In genomic region chr4:27629532-27630225, GRCh38 we compare ENCODE assay signal across 27 cellular contexts.
"Had no signal": no experiment of that assay in that cellular context is flagged by ENCODE, and none has a peak within 500 bp of the region (broad histone marks: within the 10 kb centered on the region; RNA-seq: fewer than 3 reads in every experiment).

No MANE protein-coding gene starts in this region.

- H3K4me2 ChIP-seq: neural progenitor cell had no signal

- DNase-seq: naive thymus-derived CD8-positive, alpha-beta T cell; nephron progenitor cell; occipital lobe; ovary; psoas muscle; right cardiac atrium; right lobe of liver; sigmoid colon; small intestine; stimulated activated CD4-positive, alpha-beta T cell treated with anti-CD3 and anti-CD28 coated beads, Interleukin-15, amount 100 ng/mL, for 24 hours; stimulated activated CD4-positive, alpha-beta T cell treated with anti-CD3 and anti-CD28 coated beads, Interleukin-2, amount 100 ng/mL, for 24 hours; stimulated activated CD4-positive, alpha-beta T cell treated with anti-CD3 and anti-CD28 coated beads, Interleukin-2, amount 100 ng/mL, for 48 hours; stimulated activated CD4-positive, alpha-beta T cell treated with anti-CD3 and anti-CD28 coated beads, Interleukin-4, amount 100 ng/mL, for 24 hours; stimulated activated naive B cell treated with anti-CD40 and anti-IgM and Interleukin-4, amounts not matched to agents 10 μg/mL and 1 μg/mL and 100 μg/mL, for 72 hours; stimulated activated naive CD4-positive, alpha-beta T cell treated with Interleukin-2 at 50 U/mL for 16 hours; stomach; thyroid gland; transverse colon had no signal

- H3K4me1 ChIP-seq: neural progenitor cell, parathyroid adenoma, psoas muscle, right lobe of liver, sigmoid colon, stomach, thyroid gland, transverse colon, vagina had no signal

- H3K4me3 ChIP-seq: neural progenitor cell, ovary, psoas muscle, right lobe of liver, sigmoid colon, stomach, thoracic aorta, thyroid gland, transverse colon, vagina had no signal

- H3K27ac Mint-ChIP-seq: naive thymus-derived CD8-positive, alpha-beta T cell; natural killer cell treated with Interleukin-12 subunit alpha and Interleukin-12 subunit beta and Interleukin-15 and Interleukin-18, amount 100 ng/mL, for 72 hours; nephron progenitor cell; neural progenitor cell; progenitor cell of endocrine pancreas; stimulated activated effector memory CD8-positive, alpha-beta T cell treated with anti-CD3 and anti-CD28 coated beads, Interleukin-12 subunit alpha, Interleukin-12 subunit beta, amount 100 ng/mL, for 72 hours; stimulated activated naive B cell treated with anti-CD40 and anti-IgM and Interleukin-4, amounts not matched to agents 10 μg/mL and 1 μg/mL and 100 μg/mL, for 72 hours; stimulated activated naive CD8-positive, alpha-beta T cell treated with anti-CD3 and anti-CD28 coated beads, Interleukin-15, Interleukin-2, amounts not matched to agents 100 ng/mL and 50 ng/mL, for 24 hours; type B pancreatic cell had no signal

- H3K4me1 Mint-ChIP-seq: naive thymus-derived CD8-positive, alpha-beta T cell; nephron progenitor cell; neural progenitor cell; stimulated activated effector memory CD8-positive, alpha-beta T cell treated with anti-CD3 and anti-CD28 coated beads, Interleukin-12 subunit alpha, Interleukin-12 subunit beta, amount 100 ng/mL, for 72 hours; stimulated activated naive B cell treated with anti-CD40 and anti-IgM and Interleukin-4, amounts not matched to agents 10 μg/mL and 1 μg/mL and 100 μg/mL, for 72 hours had no signal

- H3K27ac ChIP-seq: neural progenitor cell, ovary, parathyroid adenoma, psoas muscle, right lobe of liver, sigmoid colon, stomach, thoracic aorta, thyroid gland, transverse colon, vagina had no signal

- H3K79me2 ChIP-seq: parathyroid adenoma had no signal

- H3K27me3 Mint-ChIP-seq: naive thymus-derived CD8-positive, alpha-beta T cell; natural killer cell treated with Interleukin-12 subunit alpha and Interleukin-12 subunit beta and Interleukin-15 and Interleukin-18, amount 100 ng/mL, for 72 hours; progenitor cell of endocrine pancreas; stimulated activated naive B cell treated with anti-CD40 and anti-IgM and Interleukin-4, amounts not matched to agents 10 μg/mL and 1 μg/mL and 100 μg/mL, for 72 hours; stimulated activated naive CD8-positive, alpha-beta T cell treated with anti-CD3 and anti-CD28 coated beads, Interleukin-15, Interleukin-2, amounts not matched to agents 100 ng/mL and 50 ng/mL, for 24 hours had no signal

- H3K36me3 ChIP-seq: neural progenitor cell, ovary, right lobe of liver, sigmoid colon, stomach, thoracic aorta, thyroid gland, transverse colon, vagina had no signal

- H3K27me3 ChIP-seq: neural progenitor cell, ovary, right lobe of liver, sigmoid colon, stomach, thyroid gland, transverse colon, vagina had no signal

- H3K9me3 Mint-ChIP-seq: nephron progenitor cell; neural progenitor cell; stimulated activated naive B cell treated with anti-CD40 and anti-IgM and Interleukin-4, amounts not matched to agents 10 μg/mL and 1 μg/mL and 100 μg/mL, for 72 hours; stimulated activated naive CD8-positive, alpha-beta T cell treated with anti-CD3 and anti-CD28 coated beads, Interleukin-15, Interleukin-2, amounts not matched to agents 100 ng/mL and 50 ng/mL, for 24 hours; type B pancreatic cell had no signal

- H2AFZ ChIP-seq: parathyroid adenoma had no signal

- ATAC-seq: naive thymus-derived CD8-positive, alpha-beta T cell; natural killer cell treated with Interleukin-12 subunit alpha and Interleukin-12 subunit beta and Interleukin-15 and Interleukin-18, amount 100 ng/mL, for 72 hours; psoas muscle; right cardiac atrium; right lobe of liver; stimulated activated effector memory CD8-positive, alpha-beta T cell treated with anti-CD3 and anti-CD28 coated beads, Interleukin-12 subunit alpha, Interleukin-12 subunit beta, amount 100 ng/mL, for 72 hours; stimulated activated naive B cell treated with anti-CD40 and anti-IgM and Interleukin-4, amounts not matched to agents 10 μg/mL and 1 μg/mL and 100 μg/mL, for 72 hours had no signal

- H3K36me3 Mint-ChIP-seq: naive thymus-derived CD8-positive, alpha-beta T cell; natural killer cell treated with Interleukin-12 subunit alpha and Interleukin-12 subunit beta and Interleukin-15 and Interleukin-18, amount 100 ng/mL, for 72 hours; neural progenitor cell; stimulated activated effector memory CD8-positive, alpha-beta T cell treated with anti-CD3 and anti-CD28 coated beads, Interleukin-12 subunit alpha, Interleukin-12 subunit beta, amount 100 ng/mL, for 72 hours; stimulated activated naive B cell treated with anti-CD40 and anti-IgM and Interleukin-4, amounts not matched to agents 10 μg/mL and 1 μg/mL and 100 μg/mL, for 72 hours; type B pancreatic cell had no signal

- H3K9me3 ChIP-seq: ovary, psoas muscle, right lobe of liver, sigmoid colon, stomach, thoracic aorta, thyroid gland, transverse colon, vagina had no signal

- H3K4me3 Mint-ChIP-seq: naive thymus-derived CD8-positive, alpha-beta T cell; natural killer cell treated with Interleukin-12 subunit alpha and Interleukin-12 subunit beta and Interleukin-15 and Interleukin-18, amount 100 ng/mL, for 72 hours; nephron progenitor cell; neural progenitor cell; stimulated activated effector memory CD8-positive, alpha-beta T cell treated with anti-CD3 and anti-CD28 coated beads, Interleukin-12 subunit alpha, Interleukin-12 subunit beta, amount 100 ng/mL, for 72 hours; stimulated activated naive B cell treated with anti-CD40 and anti-IgM and Interleukin-4, amounts not matched to agents 10 μg/mL and 1 μg/mL and 100 μg/mL, for 72 hours; stimulated activated naive CD8-positive, alpha-beta T cell treated with anti-CD3 and anti-CD28 coated beads, Interleukin-15, Interleukin-2, amounts not matched to agents 100 ng/mL and 50 ng/mL, for 24 hours; type B pancreatic cell had no signal
